ENCODE assay signal across 20 cellular contexts in genomic region chr11:4830909-4831308, GRCh38. TPM values are rescaled to one million over a fixed set of nuclear protein-coding genes. Genes with fewer than 3 reads are reported as not detected.
A peak's percentile ranks its signal among the peaks of the same experiment; 100 is the strongest.
DNase-seq lines count a peak whose midpoint lies in the region; ATAC-seq, FAIRE-seq and TF ChIP-seq lines count a peak whose summit lies in the region.
"Had no signal": no experiment of that assay in that cellular context is flagged by ENCODE, and none has a peak within 500 bp of the region (broad histone marks: within the 10 kb centered on the region; RNA-seq: fewer than 3 reads in every experiment).

No MANE protein-coding gene starts in this region.

- no peaks in the 10 kb centered on the region for H3K9me3 ChIP-seq in tibial nerve

- FAIRE-seq in urothelium cell line (lab: Jason Lieb, UNC), result no peak
- FAIRE-seq: G401.6, GM12892 had no signal

- H3K27me3 ChIP-seq in tibial nerve, result no peaks in the 10 kb centered on the region

- H3K4me1 ChIP-seq in tibial nerve, result no peaks in the 10 kb centered on the region

- H3K36me3 ChIP-seq in tibial nerve, result no peaks in the 10 kb centered on the region

- TF ChIP-seq EP300 in tibial nerve (IDR thresholded peaks at IDR 0.05), result no peak

- ATAC-seq in HG03025 (IDR thresholded peaks at IDR 0.05; ENCODE audit: low FRiP score, unreplicated experiment), result peak; percentile 70
- no peak for ATAC-seq in HG02981 (IDR thresholded peaks at IDR 0.05; ENCODE audit: unreplicated experiment)
- ATAC-seq: GM23338, HCT116 had no signal

- DNase-seq in NCI-H2029 (lab: John Stamatoyannopoulos, UW), result peak; percentile 5
- DNase-seq in NCI-H2029 treated with DMSO at 0.1 percent for 48 hours (lab: John Stamatoyannopoulos, UW), result no peak
- DNase-seq in epithelial cell of esophagus (ENCODE audit: low read depth), result peak; percentile 3
- no peak for DNase-seq in tibial nerve (ENCODE audit: low spot score in 2 of 2)
- no peak for DNase-seq in urothelium cell line (ENCODE audit: low spot score)
- DNase-seq: C1 segment of cervical spinal cord; Calu3; CD4-positive, alpha-beta memory T cell; COR-L47; H9 had no signal

- H3K4me3 ChIP-seq in epithelial cell of esophagus (ENCODE audit: low read length), result no peak overlapping the region
- no peak overlapping the region for H3K4me3 ChIP-seq in tibial nerve
- H3K4me3 ChIP-seq: GM23338 had no signal

- TF ChIP-seq CTCF in epithelial cell of esophagus (IDR thresholded peaks at IDR 0.05; ENCODE audit: insufficient read depth, low read depth, low read length, missing control alignments) (no peak), tibial nerve (IDR thresholded peaks at IDR 0.05) (no peak)

- TF ChIP-seq POLR2A in tibial nerve (IDR thresholded peaks at IDR 0.05), result no peak

- no peak overlapping the region for H3K27ac ChIP-seq in tibial nerve

- 45 to 67% methylated on average over 2 of the region's 2 CpGs for WGBS in tibial nerve, 2 donors

RNA-seq across cellular contexts. Expression of gene OR51F2, which starts 9.8 kb away (rescaled TPM):
- not detected for total RNA-seq in tibial nerve
- total RNA-seq: A172; A673; Calu3; CD4-positive, alpha-beta memory T cell; Daoy; GM23338; H4; H9 had no signal

RNA-seq across cellular contexts. Expression of gene OR51S1, which starts 18.1 kb away (rescaled TPM):
- total RNA-seq in tibial nerve, result not detected
- total RNA-seq: A172; A673; Calu3; CD4-positive, alpha-beta memory T cell; Daoy; GM23338; H4; H9 had no signal

RNA-seq across cellular contexts. Expression of gene OR52R1, which starts 26.7 kb away (rescaled TPM):
- total RNA-seq in tibial nerve, result not detected
- total RNA-seq: A172; A673; Calu3; CD4-positive, alpha-beta memory T cell; Daoy; GM23338; H4; H9 had no signal

RNA-seq across cellular contexts. Expression of gene OR51T1, which starts 50.8 kb away (rescaled TPM):
- total RNA-seq in tibial nerve, result not detected
- total RNA-seq: A172; A673; Calu3; CD4-positive, alpha-beta memory T cell; Daoy; GM23338; H4; H9 had no signal

Comparison
In these comparisons a context has a peak if more than half of its experiments do, and no peak if none do; other contexts are left out.
1. DNase-seq: peak in NCI-H2029 (single experiment) and epithelial cell of esophagus (single experiment); none in NCI-H2029 treated with DMSO at 0.1 percent for 48 hours (single experiment), tibial nerve (0 of 2) and urothelium cell line (single experiment).